In the genomic region with DNA sequence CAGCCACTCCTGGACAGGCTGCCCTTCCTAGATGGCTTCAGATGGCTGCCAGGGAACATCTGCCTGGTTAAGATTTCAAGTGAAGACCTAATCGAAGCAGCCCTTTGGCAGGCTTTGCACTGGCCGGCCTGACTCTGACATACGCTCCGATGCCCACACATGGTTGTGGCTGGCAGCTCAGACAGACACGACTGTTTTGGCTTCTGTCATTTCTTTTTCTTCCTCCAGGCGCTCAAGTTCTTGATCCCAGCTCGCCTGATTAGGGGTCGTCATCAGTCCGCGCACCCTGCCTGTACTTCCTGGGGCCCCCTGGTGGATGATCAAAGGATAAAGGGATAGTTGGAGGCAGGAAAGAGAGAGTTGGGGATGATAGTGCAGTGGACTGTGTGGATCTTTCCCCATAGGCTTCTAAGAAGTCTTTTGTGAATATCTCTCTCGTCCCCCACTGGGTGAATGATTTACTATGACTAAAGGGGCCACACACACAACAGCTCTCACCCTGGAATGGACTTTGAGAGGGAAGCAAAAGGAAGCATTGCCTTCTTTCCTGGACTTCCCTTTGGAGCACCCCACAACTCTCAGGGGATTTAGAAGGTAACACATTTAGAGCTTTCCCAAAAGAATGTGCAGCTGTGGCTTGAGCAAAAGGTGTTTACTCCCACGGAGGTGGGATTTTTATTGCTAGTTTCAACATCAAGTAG, we compare ENCODE assay signal across 8 cellular contexts. TPM values are rescaled to one million over a fixed set of nuclear protein-coding genes. Genes with fewer than 3 reads are reported as not detected.
DNase-seq lines count a peak whose midpoint lies in the region; TF ChIP-seq lines count a peak whose summit lies in the region.

No MANE protein-coding gene starts in this region.

- intact Hi-C loops in transverse colon (cut with DNase I; ENCODE audit: low total_unique reads): no loop called here

- no peak for TF ChIP-seq EP300 in transverse colon (IDR thresholded peaks at IDR 0.05; ENCODE audit: low read depth)

- 17 to 30% methylated on average over 8 to 12 of the region's 12 CpGs for WGBS in transverse colon (ENCODE audit: low coverage in 1 of 2), 2 donors

- peak overlapping the region; percentile 31 for H3K27ac ChIP-seq in HUES48 (ENCODE audit: low read depth, low read length)
- H3K27ac ChIP-seq in transverse colon: peak overlapping the region in 2 of 4 donors; percentile 13 to 18

- no peak for TF ChIP-seq POLR2A in transverse colon (IDR thresholded peaks at IDR 0.05)

- in situ Hi-C loops in transverse colon (cut with MboI; ENCODE audit: low pct_ligation_motif_present in 1 of 4, low pct_unique_long_range_greater_than_20kb in 1 of 4, low sequenced_read_pairs in 3 of 4): loop anchor here (5.0 to 25.0 kb wide), 4 partner anchors 64 to 311 kb away; a partner anchor contains a TSS

- H3K4me1 ChIP-seq in HUES48 (ENCODE audit: control insufficient read depth, insufficient read depth, low read length): peaks cover 24% of the 10 kb centered on the region
- peaks cover 8 to 32% (median 23%) of the 10 kb centered on the region in 4 donors for H3K4me1 ChIP-seq in transverse colon

- no peaks in the 10 kb centered on the region for H3K36me3 ChIP-seq in HUES48 (ENCODE audit: control insufficient read depth, insufficient read depth, low read length)
- H3K36me3 ChIP-seq in transverse colon: no peaks in the 10 kb centered on the region

- H3K4me3 ChIP-seq in HUES48 (ENCODE audit: low read depth, low read length) (peak overlapping the region; percentile 31; the same call in 1 of the 2 replicates), transverse colon (peak overlapping the region in 1 of 4 donors; percentile 3)

- H3K9me3 ChIP-seq in HUES48 (ENCODE audit: control insufficient read depth, insufficient read depth, low read length): no peaks in the 10 kb centered on the region
- H3K9me3 ChIP-seq in transverse colon: no peaks in the 10 kb centered on the region

- H3K27me3 ChIP-seq in HUES48 (ENCODE audit: control insufficient read depth, insufficient read depth, low read length) (no peaks in the 10 kb centered on the region), transverse colon (no peaks in the 10 kb centered on the region)

- no peak overlapping the region for H3K9ac ChIP-seq in HUES48 (ENCODE audit: low read depth, low read length)

- peak; percentile 63 to 80 (median 64) for TF ChIP-seq CTCF in transverse colon (IDR thresholded peaks at IDR 0.05)

- peak; percentile 14 for DNase-seq in NCI-H1105 treated with DMSO at 0.1 percent for 48 hours (lab: John Stamatoyannopoulos, UW)
- DNase-seq in NCI-H1105 (lab: John Stamatoyannopoulos, UW): no peak
- DNase-seq in SK-N-DZ (ENCODE audit: low spot score): peak; percentile 89
- peak; percentile 76 for DNase-seq in epidermal melanocyte (ENCODE audit: insufficient read length, low spot score)
- peak; percentile 34 for DNase-seq in middle frontal gyrus (ENCODE audit: extremely low spot score, low spot score)
- peak; percentile 52 for DNase-seq in transverse colon
- DNase-seq in NCI-H2107 treated with DMSO at 0.1 percent for 48 hours (lab: John Stamatoyannopoulos, UW; ENCODE audit: unreplicated experiment): no peak

RNA-seq across cellular contexts. Expression of a gene that starts 21.4 kb away (rescaled TPM):
- 3.9 and 4.3 TPM in 2 replicates for polyA plus RNA-seq in SK-N-DZ (2014; cell fraction: cytosol; rRNA removed)
- 4.0 and 5.7 TPM in 2 replicates for polyA plus RNA-seq in SK-N-DZ (2014; cell fraction: nucleus; rRNA removed)
- 10 to 100 TPM in 2 of 4 donors, 1 to 10 TPM in 2; 8.4 to 15.4 (median 11.7) TPM for total RNA-seq in transverse colon

Comparison
In these comparisons a context has a peak if more than half of its experiments do, and no peak if none do; other contexts are left out.
1. DNase-seq: peak in NCI-H1105 treated with DMSO at 0.1 percent for 48 hours (single experiment), SK-N-DZ (single experiment), epidermal melanocyte (single experiment), middle frontal gyrus (single experiment) and transverse colon (single experiment); none in NCI-H1105 (single experiment) and NCI-H2107 treated with DMSO at 0.1 percent for 48 hours (single experiment).